Comparison of ENCODE assay signal across 25 cellular contexts in genomic region chr1:21670956-21671902, GRCh38. TPM values are rescaled to one million over a fixed set of nuclear protein-coding genes. Genes with fewer than 3 reads are reported as not detected.
DNase-seq lines count a peak whose midpoint lies in the region; ATAC-seq, FAIRE-seq and TF ChIP-seq lines count a peak whose summit lies in the region.
"Had no signal": no experiment of that assay in that cellular context is flagged by ENCODE, and none has a peak within 500 bp of the region (broad histone marks: within the 10 kb centered on the region; RNA-seq: fewer than 3 reads in every experiment).

No MANE protein-coding gene starts in this region.

- H3K27ac ChIP-seq in RWPE2 (ENCODE audit: poor library complexity, severe bottlenecking) (no peak overlapping the region), testis (no peak overlapping the region)
- H3K27ac ChIP-seq: 22Rv1, hepatocyte, vagina had no signal

- no peak overlapping the region for H3K4me3 Mint-ChIP-seq in chondrocyte (ENCODE audit: unreplicated experiment)
- H3K4me3 Mint-ChIP-seq: dendritic cell treated with granulocyte-macrophage colony-stimulating factor and Interleukin-4, amounts not matched to agents 40 ng/mL and 50 ng/mL, for 4 days had no signal

- H3K36me3 ChIP-seq in RWPE2 (ENCODE audit: low read depth) = no peaks in the 10 kb centered on the region
- no peaks in the 10 kb centered on the region for H3K36me3 ChIP-seq in testis (ENCODE audit: low read depth, missing control alignments)
- H3K36me3 ChIP-seq: right lobe of liver, vagina had no signal

- H3K9me3 Mint-ChIP-seq in chondrocyte (ENCODE audit: low read depth) = no peaks in the 10 kb centered on the region
- H3K9me3 Mint-ChIP-seq: activated T-helper 2 cell treated with anti-CD3 and anti-CD28 coated beads, Interferon-gamma antibody, Interleukin-2, Interleukin-4, amounts not matched to agents 10 μg/mL and 5 μg/mL and 100 μg/mL, durations not matched to agents 14 hours and 24 hours and 36 hours; CD4-positive, alpha-beta T cell; dendritic cell treated with granulocyte-macrophage colony-stimulating factor and Interleukin-4, amounts not matched to agents 40 ng/mL and 50 ng/mL, for 4 days had no signal

- H3K27me3 Mint-ChIP-seq in chondrocyte (ENCODE audit: low read depth) = no peaks in the 10 kb centered on the region

- H3K27me3 ChIP-seq in RWPE2 (ENCODE audit: insufficient read depth, poor library complexity, severe bottlenecking) (peaks cover 17% of the 10 kb centered on the region), testis (no peaks in the 10 kb centered on the region)
- H3K27me3 ChIP-seq: hepatocyte, right lobe of liver had no signal

- peaks cover 45% of the 10 kb centered on the region for H3K4me1 Mint-ChIP-seq in chondrocyte (ENCODE audit: low read depth)

- peak overlapping the region; percentile 41 for H3K27ac Mint-ChIP-seq in chondrocyte (ENCODE audit: unreplicated experiment)
- H3K27ac Mint-ChIP-seq: activated naive CD8-positive, alpha-beta T cell; activated T-helper 2 cell treated with anti-CD3 and anti-CD28 coated beads, Interferon-gamma antibody, Interleukin-2, Interleukin-4, amounts not matched to agents 10 μg/mL and 5 μg/mL and 100 μg/mL, durations not matched to agents 14 hours and 24 hours and 36 hours; CD4-positive, alpha-beta T cell had no signal

- no peak for TF ChIP-seq POLR2A in testis (IDR thresholded peaks at IDR 0.05)
- TF ChIP-seq POLR2A in H54 (IDR thresholded peaks at IDR 0.05; ENCODE audit: low read depth, low read length) = no peak

- no peaks in the 10 kb centered on the region for H3K36me3 Mint-ChIP-seq in chondrocyte (ENCODE audit: low read depth)
- H3K36me3 Mint-ChIP-seq: activated naive CD8-positive, alpha-beta T cell had no signal

- intact Hi-C loops in testis (cut with DNase I; ENCODE audit: low total_unique reads) = no loop called here

- no peaks in the 10 kb centered on the region for H3K4me1 ChIP-seq in RWPE2 (ENCODE audit: insufficient read depth, poor library complexity, severe bottlenecking)
- H3K4me1 ChIP-seq in testis = peaks cover 15% of the 10 kb centered on the region

- WGBS in testis, 2 donors = 58 to 63% methylated on average over 11 of the region's 11 CpGs

- H3K4me3 ChIP-seq in RWPE2 (ENCODE audit: severe bottlenecking) = no peak overlapping the region
- no peak overlapping the region for H3K4me3 ChIP-seq in testis
- H3K4me3 ChIP-seq: hepatocyte, right lobe of liver, vagina had no signal

- TF ChIP-seq CTCF in RWPE2 (IDR thresholded peaks at IDR 0.05; ENCODE audit: poor library complexity, severe bottlenecking) = no peak
- no peak for TF ChIP-seq CTCF in chondrocyte (IDR thresholded peaks at IDR 0.05)
- TF ChIP-seq CTCF in testis (IDR thresholded peaks at IDR 0.05) = no peak

- DNase-seq in activated CD4-positive, CD25-positive, alpha-beta regulatory T cell treated with anti-CD3 and anti-CD28 coated beads, Interleukin-2, amount 50 U/mL, for 72 hours = peak; percentile 24
- no peak for DNase-seq in activated CD4-positive, CD25-positive, alpha-beta regulatory T cell (lab: John Stamatoyannopoulos, UW)
- DNase-seq in RWPE2 (ENCODE audit: low spot score) = no peak
- no peak for DNase-seq in chondrocyte (ENCODE audit: low spot score)
- peak; percentile 13 for DNase-seq in testis
- no peak for DNase-seq in NCI-H2196 (lab: John Stamatoyannopoulos, UW; ENCODE audit: unreplicated experiment)
- DNase-seq in H54 (ENCODE audit: insufficient read length, low spot score) = no peak
- DNase-seq: aorta; CD4-positive, alpha-beta T cell; DMS 273 treated with DMSO at 0.1 percent for 48 hours; NCI-H1436 treated with DMSO at 0.1 percent for 48 hours; NCI-H446 treated with DMSO at 0.1 percent for 48 hours; SHP77; stimulated activated naive CD4-positive, alpha-beta T cell treated with Interleukin-2 at 50 U/mL for 16 hours; T-helper 9 cell had no signal

- ATAC-seq in RWPE2 (ENCODE audit: low read depth) = peak; percentile 26; the same call in 2 of the 3 replicates
- no peak for ATAC-seq in HG02938 (IDR thresholded peaks at IDR 0.05; ENCODE audit: unreplicated experiment)
- ATAC-seq: right lobe of liver had no signal

- FAIRE-seq in H54 (lab: Jason Lieb, UNC) = no peak
- FAIRE-seq: endometrium, frontal cortex had no signal

- no peaks in the 10 kb centered on the region for H3K9me3 ChIP-seq in RWPE2 (ENCODE audit: severe bottlenecking)
- H3K9me3 ChIP-seq in testis = no peaks in the 10 kb centered on the region
- H3K9me3 ChIP-seq: right lobe of liver, vagina had no signal

RNA-seq across cellular contexts. Expression of gene RAP1GAP, which starts 2.1 kb away (rescaled TPM):
- total RNA-seq in chondrocyte (1.1 to 2.2 TPM (median 1.8 TPM) in 3 replicates), testis (1 to 10 TPM; 8.0 to 8.4 TPM)
- 7.4 TPM for polyA plus RNA-seq in testis (ENCODE audit: insufficient read depth, low read depth, low replicate concordance)

Comparison
In these comparisons a context has a peak if more than half of its experiments do, and no peak if none do; other contexts are left out.
1. DNase-seq: peak in activated CD4-positive, CD25-positive, alpha-beta regulatory T cell treated with anti-CD3 and anti-CD28 coated beads, Interleukin-2, amount 50 U/mL, for 72 hours (single experiment) and testis (single experiment); none in activated CD4-positive, CD25-positive, alpha-beta regulatory T cell (0 of 4), RWPE2 (single experiment), chondrocyte (single experiment), NCI-H2196 (single experiment) and H54 (single experiment).